ENCODE assay signal across 8 cellular contexts in the genomic region with DNA sequence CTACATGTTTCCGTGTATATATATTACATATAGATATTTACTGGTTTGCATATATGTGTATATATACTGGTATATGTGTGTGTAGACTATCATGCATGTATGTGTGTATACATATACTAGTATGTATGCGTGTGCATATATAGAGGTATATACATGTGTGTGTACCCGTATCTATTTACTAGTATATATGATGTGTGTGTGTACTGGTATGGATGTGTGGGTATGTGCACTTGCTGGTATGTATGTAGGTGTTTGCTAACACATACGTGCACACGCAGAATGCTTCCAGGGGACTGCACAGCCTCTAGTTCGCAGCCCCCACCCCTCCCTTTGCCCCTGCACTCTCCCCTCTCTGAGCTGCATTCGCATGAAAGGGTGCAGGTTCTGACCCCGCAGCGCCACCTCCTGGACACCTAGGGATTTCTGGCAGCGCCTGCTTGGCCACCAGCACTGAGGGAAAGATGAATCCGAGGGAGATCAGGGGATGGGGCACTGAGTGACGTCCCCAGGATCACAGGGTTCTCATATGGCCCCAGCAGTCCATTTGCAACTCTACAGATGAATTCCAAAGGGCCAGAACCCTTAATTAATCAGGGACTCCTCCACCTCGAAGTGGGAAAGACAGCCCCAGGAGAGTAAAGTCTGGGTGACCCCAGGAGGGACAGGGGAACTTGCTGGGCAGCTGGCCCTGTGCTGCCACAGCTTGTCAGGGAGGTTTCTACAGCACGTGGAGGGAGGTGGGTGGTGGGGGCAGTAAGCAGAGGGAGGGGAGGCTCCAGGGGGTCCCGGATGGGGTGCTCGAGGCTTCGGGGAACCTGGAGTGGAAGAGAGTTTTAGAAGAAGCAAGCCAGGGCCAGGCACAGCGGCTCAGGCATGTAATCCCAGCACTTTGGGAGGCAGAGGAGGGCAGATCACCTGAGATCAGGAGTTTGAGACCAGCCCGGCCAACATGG.
A peak's percentile ranks its signal among the peaks of the same experiment; 100 is the strongest.
DNase-seq lines count a peak whose midpoint lies in the region; ATAC-seq and TF ChIP-seq lines count a peak whose summit lies in the region.

No MANE protein-coding gene starts in this region.

- H3K4me1 Mint-ChIP-seq in nephron = no peaks in the 10 kb centered on the region

- TF ChIP-seq CTCF in GM06990 (IDR thresholded peaks at IDR 0.05; ENCODE audit: insufficient read depth, low read length, poor library complexity, severe bottlenecking) (peak; percentile 87), nephron (IDR thresholded peaks at IDR 0.05; ENCODE audit: unreplicated experiment in 3 of 3) (peak; percentile 71 to 79 (median 73))

- no peak overlapping the region for H3K27ac Mint-ChIP-seq in nephron

- H3K9me3 Mint-ChIP-seq in nephron = no peaks in the 10 kb centered on the region

- H3K4me3 Mint-ChIP-seq in nephron = no peak overlapping the region

- H3K9me3 ChIP-seq in NT2/D1 (ENCODE audit: insufficient read depth, low read length) = no peaks in the 10 kb centered on the region

- H3K4me3 ChIP-seq in GM06990 (replicated peaks; ENCODE audit: low read depth, low read length) (no peak overlapping the region), NT2/D1 (ENCODE audit: insufficient read length, low read depth) (no peak overlapping the region)

- DNase-seq in GM06990 (ENCODE audit: extremely low read depth, insufficient read length) (peak; percentile 44), NT2/D1 (ENCODE audit: low read depth, low spot score) (peak; percentile 66), activated T-cell treated with anti-CD3 and anti-CD28 coated beads for 4 hours (peak; percentile 31), fibroblast of gingiva (ENCODE audit: low read depth) (peak; percentile 40), superior temporal gyrus (ENCODE audit: extremely low spot score) (peak; percentile 82)

- H3K27me3 Mint-ChIP-seq in nephron (ENCODE audit: low read depth) = peaks cover 17% of the 10 kb centered on the region

- H3K36me3 ChIP-seq in GM06990 (ENCODE audit: control insufficient read depth, insufficient read depth, low read length) (no peaks in the 10 kb centered on the region), NT2/D1 (ENCODE audit: insufficient read depth, insufficient read length, low read length) (no peaks in the 10 kb centered on the region)

- H3K4me1 ChIP-seq in NT2/D1 (ENCODE audit: insufficient read depth, insufficient read length) = peaks cover 4% of the 10 kb centered on the region

- ATAC-seq in HG03565 (IDR thresholded peaks at IDR 0.05; ENCODE audit: unreplicated experiment) (peak; percentile 50), GM19467 (IDR thresholded peaks at IDR 0.05; ENCODE audit: unreplicated experiment) (no peak)

- H3K27me3 ChIP-seq in GM06990 (replicated peaks; ENCODE audit: control insufficient read depth, insufficient read depth, low read length) (no peaks in the 10 kb centered on the region; the same call in 1 of the 2 replicates), NT2/D1 (ENCODE audit: insufficient read depth, insufficient read length) (peaks cover 25% of the 10 kb centered on the region)

- no peaks in the 10 kb centered on the region for H3K36me3 Mint-ChIP-seq in nephron (ENCODE audit: low read depth)

- no peak overlapping the region for H3K9ac ChIP-seq in NT2/D1 (ENCODE audit: insufficient read length, low read depth)

Comparison
In these comparisons a context has a peak if more than half of its experiments do, and no peak if none do; other contexts are left out.
1. DNase-seq: peak in every context shown above with its lines; median percentile 82 in superior temporal gyrus; 66 in NT2/D1; 44 in GM06990; 40 in fibroblast of gingiva; 31 in activated T-cell treated with anti-CD3 and anti-CD28 coated beads for 4 hours.